1 cellular context compared by ENCODE assay signal in genomic region chr15:98647774-98648653, GRCh38.
A peak's percentile ranks its signal among the peaks of the same experiment; 100 is the strongest.
TF ChIP-seq lines count a peak whose summit lies in the region.

Gene IGF1R (plus strand): TSS chr15:98648539. CDS start chr15:98649582, 1,043 bp downstream.

TF ChIP-seq in GM12878, 131 proteins besides CTCF, POLR2A, EP300 and RAD21 (continued from another document):
- TF ChIP-seq MXI1 (IDR thresholded peaks at IDR 0.05; ENCODE audit: low read depth, low read length) (peak; percentile 33; the same call in 1 of the 2 replicates), GATAD2B (conservative IDR thresholded peaks at IDR 0.05; ENCODE audit: low read depth) (peak; percentile 37; the same call in 1 of the 2 replicates), NR2C1 (IDR thresholded peaks at IDR 0.05) (no peak)
